ENCODE assay signal across 1 cellular context in the genomic region with DNA sequence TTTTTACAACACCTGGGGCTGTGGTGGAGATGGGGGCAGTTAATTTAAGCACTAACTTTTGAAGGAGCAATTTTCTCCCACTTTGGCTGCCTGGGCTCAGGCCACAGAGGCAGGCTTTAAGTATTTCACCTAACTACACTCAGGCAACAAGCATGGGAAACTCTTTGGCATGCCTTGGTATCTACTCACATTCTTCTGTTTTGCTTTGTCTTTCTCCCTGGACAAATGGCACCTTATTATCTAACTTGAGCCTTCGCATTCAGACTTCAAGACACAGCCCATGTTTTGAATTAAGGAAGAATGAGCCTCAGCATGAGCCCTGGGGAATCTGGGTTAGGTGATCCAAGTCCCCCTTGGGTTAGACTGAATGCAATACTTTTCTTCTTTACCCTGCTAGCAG.
TF ChIP-seq lines count a peak whose summit lies in the region.

No MANE protein-coding gene starts in this region.

TF ChIP-seq in GM23338, 12 proteins besides CTCF, POLR2A, EP300 and RAD21:
- TF ChIP-seq NANOG (IDR thresholded peaks at IDR 0.05; ENCODE audit: borderline replicate concordance): no peak
- no peak for TF ChIP-seq ZNF462 (CRISPR knock-in tag; IDR thresholded peaks at IDR 0.05)
- TF ChIP-seq CREB1 (CRISPR knock-in tag; IDR thresholded peaks at IDR 0.05; ENCODE audit: low read depth): no peak
- TF ChIP-seq STAT1 (IDR thresholded peaks at IDR 0.05; ENCODE audit: unreplicated experiment): no peak
- TF ChIP-seq ZNF331 (CRISPR knock-in tag; IDR thresholded peaks at IDR 0.05; ENCODE audit: low read depth): no peak
